3 cellular contexts compared by ENCODE assay signal in the genomic region with DNA sequence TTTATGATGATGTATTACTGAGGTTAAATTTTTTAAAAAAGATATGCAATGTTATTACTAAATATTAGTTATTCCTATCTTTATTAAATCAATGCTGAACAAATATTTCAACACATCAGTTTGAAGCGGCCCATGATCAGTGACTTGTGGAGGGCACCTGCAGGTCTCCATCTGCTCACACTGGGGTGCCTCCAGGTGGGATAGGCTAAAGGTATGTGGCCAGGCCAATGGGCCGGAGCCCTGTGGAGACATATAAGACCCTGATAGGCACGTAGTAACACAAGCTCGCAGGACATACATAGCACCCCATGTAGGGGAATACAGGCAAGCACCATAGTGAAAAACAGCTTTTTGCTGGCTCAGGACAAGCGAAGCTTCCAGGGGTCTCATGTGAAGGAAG.
"Had no signal": no experiment of that assay in that cellular context is flagged by ENCODE, and none has a peak within 500 bp of the region (broad histone marks: within the 10 kb centered on the region; RNA-seq: fewer than 3 reads in every experiment).

No MANE protein-coding gene starts in this region.

- DNase-seq: GDM1, GF-D8 had no signal

- ATAC-seq: GM12878 had no signal

- H3K4me3 ChIP-seq: GM12878 had no signal
